ENCODE assay signal across 1 cellular context in the genomic region with DNA sequence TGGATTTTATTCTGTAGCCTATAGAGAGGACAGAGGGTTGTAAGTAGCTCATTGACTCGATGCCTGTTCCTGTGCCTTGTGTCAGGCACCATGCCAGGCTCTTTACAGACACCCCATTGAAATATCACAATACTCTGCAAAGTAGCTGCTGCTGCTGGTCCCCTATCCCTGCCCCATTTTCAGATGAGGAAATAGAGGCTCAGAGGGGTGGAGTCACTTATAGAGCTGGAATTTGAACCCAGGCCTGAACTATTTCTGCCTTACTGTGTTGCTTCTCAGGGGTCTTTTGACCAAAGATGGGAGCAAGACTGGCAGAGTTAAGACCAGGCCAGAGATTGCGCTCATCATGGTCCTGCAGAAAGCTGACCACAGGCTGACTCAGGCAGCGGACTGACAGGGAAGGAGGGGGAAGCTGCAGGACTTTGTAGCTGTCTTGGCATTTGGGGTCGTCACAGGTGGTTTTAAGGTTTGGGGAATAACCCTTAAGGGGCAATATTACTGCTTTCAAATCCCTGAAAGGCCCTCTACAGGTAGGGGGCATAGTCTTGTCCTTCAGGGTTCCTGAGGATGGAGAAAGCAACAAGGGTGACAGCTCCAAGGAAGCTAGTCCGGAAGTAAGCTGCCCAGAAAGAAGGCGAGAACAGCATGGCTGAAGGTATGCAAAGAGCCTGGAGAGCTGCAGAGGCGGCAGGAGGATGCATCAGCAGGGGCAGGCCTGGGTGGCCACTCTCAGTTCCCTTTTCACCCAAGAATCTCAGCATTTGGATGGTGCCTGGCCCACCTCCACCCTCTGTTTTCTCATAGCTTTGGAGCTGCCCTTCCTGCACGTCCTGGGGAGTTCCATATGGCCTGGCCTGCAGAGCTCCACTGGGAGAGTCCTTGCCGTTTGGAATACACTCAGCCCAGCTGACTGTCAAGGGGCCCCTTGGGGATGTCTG.
TF ChIP-seq lines count a peak whose summit lies in the region.

No MANE protein-coding gene starts in this region.

TF ChIP-seq in K562, 482 proteins besides CTCF, POLR2A, EP300 and RAD21:
- TF ChIP-seq TAF7 (tag; IDR thresholded peaks at IDR 0.05), result no peak
- no peak for TF ChIP-seq CREB1 (IDR thresholded peaks at IDR 0.05)
- no peak for TF ChIP-seq CREB1 (CRISPR knock-in tag; IDR thresholded peaks at IDR 0.05)
- no peak for TF ChIP-seq NFE2 (IDR thresholded peaks at IDR 0.05; ENCODE audit: low read depth)
- TF ChIP-seq, protein P1, sequence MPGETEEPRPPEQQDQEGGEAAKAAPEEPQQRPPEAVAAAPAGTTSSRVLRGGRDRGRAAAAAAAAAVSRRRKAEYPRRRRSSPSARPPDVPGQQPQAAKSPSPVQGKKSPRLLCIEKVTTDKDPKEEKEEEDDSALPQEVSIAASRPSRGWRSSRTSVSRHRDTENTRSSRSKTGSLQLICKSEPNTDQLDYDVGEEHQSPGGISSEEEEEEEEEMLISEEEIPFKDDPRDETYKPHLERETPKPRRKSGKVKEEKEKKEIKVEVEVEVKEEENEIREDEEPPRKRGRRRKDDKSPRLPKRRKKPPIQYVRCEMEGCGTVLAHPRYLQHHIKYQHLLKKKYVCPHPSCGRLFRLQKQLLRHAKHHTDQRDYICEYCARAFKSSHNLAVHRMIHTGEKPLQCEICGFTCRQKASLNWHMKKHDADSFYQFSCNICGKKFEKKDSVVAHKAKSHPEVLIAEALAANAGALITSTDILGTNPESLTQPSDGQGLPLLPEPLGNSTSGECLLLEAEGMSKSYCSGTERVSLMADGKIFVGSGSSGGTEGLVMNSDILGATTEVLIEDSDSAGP (CRISPR knock-in tag; IDR thresholded peaks at IDR 0.05), result no peak
- TF ChIP-seq NBN (IDR thresholded peaks at IDR 0.05; ENCODE audit: low read depth), result no peak
- TF ChIP-seq, protein P2, sequence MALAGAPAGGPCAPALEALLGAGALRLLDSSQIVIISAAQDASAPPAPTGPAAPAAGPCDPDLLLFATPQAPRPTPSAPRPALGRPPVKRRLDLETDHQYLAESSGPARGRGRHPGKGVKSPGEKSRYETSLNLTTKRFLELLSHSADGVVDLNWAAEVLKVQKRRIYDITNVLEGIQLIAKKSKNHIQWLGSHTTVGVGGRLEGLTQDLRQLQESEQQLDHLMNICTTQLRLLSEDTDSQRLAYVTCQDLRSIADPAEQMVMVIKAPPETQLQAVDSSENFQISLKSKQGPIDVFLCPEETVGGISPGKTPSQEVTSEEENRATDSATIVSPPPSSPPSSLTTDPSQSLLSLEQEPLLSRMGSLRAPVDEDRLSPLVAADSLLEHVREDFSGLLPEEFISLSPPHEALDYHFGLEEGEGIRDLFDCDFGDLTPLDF (CRISPR knock-in tag; IDR thresholded peaks at IDR 0.05), result no peak
- TF ChIP-seq MBD2 (IDR thresholded peaks at IDR 0.05; ENCODE audit: borderline replicate concordance, low read depth), result no peak
